Comparison of ENCODE assay signal across 1 cellular context in the genomic region with DNA sequence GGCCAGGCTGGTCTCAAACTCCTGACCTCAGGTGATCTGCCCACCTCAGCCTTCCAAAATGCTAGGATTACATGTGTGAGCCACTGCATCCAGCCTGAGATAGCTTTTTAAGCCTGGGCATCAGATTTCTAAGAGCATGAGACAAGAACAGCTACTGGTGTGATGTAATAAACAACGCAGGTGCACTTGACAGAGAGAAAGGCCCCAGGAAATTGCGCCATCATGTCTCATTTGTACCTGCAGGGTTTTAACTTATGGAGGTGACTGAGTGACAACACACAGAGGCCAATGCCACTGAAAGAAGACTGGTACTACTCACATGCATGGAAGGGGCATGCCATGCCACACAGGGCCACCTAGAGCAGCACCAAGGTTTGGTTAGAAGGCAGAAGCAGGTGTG.
TF ChIP-seq lines count a peak whose summit lies in the region.

No MANE protein-coding gene starts in this region.

TF ChIP-seq in H1, 55 proteins besides CTCF, POLR2A, EP300 and RAD21:
- TF ChIP-seq EGR1 (IDR thresholded peaks at IDR 0.05; ENCODE audit: borderline replicate concordance, low read depth, low read length) (no peak), SAP30 (IDR thresholded peaks at IDR 0.05; ENCODE audit: insufficient read depth, insufficient replicate concordance, low read length) (no peak), ZNF274 (IDR thresholded peaks at IDR 0.05; ENCODE audit: borderline replicate concordance, extremely low read depth, low read length) (no peak), CHD1 (IDR thresholded peaks at IDR 0.05; ENCODE audit: low read depth, low read length) (no peak)
- TF ChIP-seq, protein P1, sequence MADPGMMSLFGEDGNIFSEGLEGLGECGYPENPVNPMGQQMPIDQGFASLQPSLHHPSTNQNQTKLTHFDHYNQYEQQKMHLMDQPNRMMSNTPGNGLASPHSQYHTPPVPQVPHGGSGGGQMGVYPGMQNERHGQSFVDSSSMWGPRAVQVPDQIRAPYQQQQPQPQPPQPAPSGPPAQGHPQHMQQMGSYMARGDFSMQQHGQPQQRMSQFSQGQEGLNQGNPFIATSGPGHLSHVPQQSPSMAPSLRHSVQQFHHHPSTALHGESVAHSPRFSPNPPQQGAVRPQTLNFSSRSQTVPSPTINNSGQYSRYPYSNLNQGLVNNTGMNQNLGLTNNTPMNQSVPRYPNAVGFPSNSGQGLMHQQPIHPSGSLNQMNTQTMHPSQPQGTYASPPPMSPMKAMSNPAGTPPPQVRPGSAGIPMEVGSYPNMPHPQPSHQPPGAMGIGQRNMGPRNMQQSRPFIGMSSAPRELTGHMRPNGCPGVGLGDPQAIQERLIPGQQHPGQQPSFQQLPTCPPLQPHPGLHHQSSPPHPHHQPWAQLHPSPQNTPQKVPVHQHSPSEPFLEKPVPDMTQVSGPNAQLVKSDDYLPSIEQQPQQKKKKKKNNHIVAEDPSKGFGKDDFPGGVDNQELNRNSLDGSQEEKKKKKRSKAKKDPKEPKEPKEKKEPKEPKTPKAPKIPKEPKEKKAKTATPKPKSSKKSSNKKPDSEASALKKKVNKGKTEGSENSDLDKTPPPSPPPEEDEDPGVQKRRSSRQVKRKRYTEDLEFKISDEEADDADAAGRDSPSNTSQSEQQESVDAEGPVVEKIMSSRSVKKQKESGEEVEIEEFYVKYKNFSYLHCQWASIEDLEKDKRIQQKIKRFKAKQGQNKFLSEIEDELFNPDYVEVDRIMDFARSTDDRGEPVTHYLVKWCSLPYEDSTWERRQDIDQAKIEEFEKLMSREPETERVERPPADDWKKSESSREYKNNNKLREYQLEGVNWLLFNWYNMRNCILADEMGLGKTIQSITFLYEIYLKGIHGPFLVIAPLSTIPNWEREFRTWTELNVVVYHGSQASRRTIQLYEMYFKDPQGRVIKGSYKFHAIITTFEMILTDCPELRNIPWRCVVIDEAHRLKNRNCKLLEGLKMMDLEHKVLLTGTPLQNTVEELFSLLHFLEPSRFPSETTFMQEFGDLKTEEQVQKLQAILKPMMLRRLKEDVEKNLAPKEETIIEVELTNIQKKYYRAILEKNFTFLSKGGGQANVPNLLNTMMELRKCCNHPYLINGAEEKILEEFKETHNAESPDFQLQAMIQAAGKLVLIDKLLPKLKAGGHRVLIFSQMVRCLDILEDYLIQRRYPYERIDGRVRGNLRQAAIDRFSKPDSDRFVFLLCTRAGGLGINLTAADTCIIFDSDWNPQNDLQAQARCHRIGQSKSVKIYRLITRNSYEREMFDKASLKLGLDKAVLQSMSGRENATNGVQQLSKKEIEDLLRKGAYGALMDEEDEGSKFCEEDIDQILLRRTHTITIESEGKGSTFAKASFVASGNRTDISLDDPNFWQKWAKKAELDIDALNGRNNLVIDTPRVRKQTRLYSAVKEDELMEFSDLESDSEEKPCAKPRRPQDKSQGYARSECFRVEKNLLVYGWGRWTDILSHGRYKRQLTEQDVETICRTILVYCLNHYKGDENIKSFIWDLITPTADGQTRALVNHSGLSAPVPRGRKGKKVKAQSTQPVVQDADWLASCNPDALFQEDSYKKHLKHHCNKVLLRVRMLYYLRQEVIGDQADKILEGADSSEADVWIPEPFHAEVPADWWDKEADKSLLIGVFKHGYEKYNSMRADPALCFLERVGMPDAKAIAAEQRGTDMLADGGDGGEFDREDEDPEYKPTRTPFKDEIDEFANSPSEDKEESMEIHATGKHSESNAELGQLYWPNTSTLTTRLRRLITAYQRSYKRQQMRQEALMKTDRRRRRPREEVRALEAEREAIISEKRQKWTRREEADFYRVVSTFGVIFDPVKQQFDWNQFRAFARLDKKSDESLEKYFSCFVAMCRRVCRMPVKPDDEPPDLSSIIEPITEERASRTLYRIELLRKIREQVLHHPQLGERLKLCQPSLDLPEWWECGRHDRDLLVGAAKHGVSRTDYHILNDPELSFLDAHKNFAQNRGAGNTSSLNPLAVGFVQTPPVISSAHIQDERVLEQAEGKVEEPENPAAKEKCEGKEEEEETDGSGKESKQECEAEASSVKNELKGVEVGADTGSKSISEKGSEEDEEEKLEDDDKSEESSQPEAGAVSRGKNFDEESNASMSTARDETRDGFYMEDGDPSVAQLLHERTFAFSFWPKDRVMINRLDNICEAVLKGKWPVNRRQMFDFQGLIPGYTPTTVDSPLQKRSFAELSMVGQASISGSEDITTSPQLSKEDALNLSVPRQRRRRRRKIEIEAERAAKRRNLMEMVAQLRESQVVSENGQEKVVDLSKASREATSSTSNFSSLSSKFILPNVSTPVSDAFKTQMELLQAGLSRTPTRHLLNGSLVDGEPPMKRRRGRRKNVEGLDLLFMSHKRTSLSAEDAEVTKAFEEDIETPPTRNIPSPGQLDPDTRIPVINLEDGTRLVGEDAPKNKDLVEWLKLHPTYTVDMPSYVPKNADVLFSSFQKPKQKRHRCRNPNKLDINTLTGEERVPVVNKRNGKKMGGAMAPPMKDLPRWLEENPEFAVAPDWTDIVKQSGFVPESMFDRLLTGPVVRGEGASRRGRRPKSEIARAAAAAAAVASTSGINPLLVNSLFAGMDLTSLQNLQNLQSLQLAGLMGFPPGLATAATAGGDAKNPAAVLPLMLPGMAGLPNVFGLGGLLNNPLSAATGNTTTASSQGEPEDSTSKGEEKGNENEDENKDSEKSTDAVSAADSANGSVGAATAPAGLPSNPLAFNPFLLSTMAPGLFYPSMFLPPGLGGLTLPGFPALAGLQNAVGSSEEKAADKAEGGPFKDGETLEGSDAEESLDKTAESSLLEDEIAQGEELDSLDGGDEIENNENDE (IDR thresholded peaks at IDR 0.05; ENCODE audit: insufficient replicate concordance, low read length), result no peak
TF ChIP-seq in H1: peak in this region for 0.
